ENCODE assay signal across 20 cellular contexts in genomic region chr15:35746121-35746520, GRCh38.
DNase-seq lines count a peak whose midpoint lies in the region; ATAC-seq and TF ChIP-seq lines count a peak whose summit lies in the region.
"Had no signal": no experiment of that assay in that cellular context is flagged by ENCODE, and none has a peak within 500 bp of the region (broad histone marks: within the 10 kb centered on the region; RNA-seq: fewer than 3 reads in every experiment).

No MANE protein-coding gene starts in this region.

- intact Hi-C loops in IMR-90 (cut with micrococcal nuclease) = loop anchor here (10.0 kb wide), 1 partner anchor 461 kb away; no protein-coding TSS in a partner anchor

- no peak overlapping the region for H3K4me3 ChIP-seq in IMR-90 (ENCODE audit: insufficient read depth, low read depth, low read length)
- no peak overlapping the region for H3K4me3 ChIP-seq in cardiac fibroblast (replicated peaks in 1 of 2; ENCODE audit: low read depth in 2 of 2, low read length in 2 of 2)
- H3K4me3 ChIP-seq: colonic mucosa, GM12878, heart left ventricle had no signal

- H3K56ac ChIP-seq in IMR-90 (ENCODE audit: extremely low read depth, insufficient read depth, low read length) = no peak overlapping the region

- no peak overlapping the region for H2BK120ac ChIP-seq in IMR-90 (ENCODE audit: low read depth, low read length)

- TF ChIP-seq CTCF in IMR-90 (conservative IDR thresholded peaks at IDR 0.05; ENCODE audit: low read depth, low read length) = no peak
- no peak for TF ChIP-seq CTCF in cardiac fibroblast (IDR thresholded peaks at IDR 0.05; ENCODE audit: low read depth, low read length)

- H2BK20ac ChIP-seq in IMR-90 (ENCODE audit: low read depth, low read length) = no peak overlapping the region

- dilution Hi-C loops in IMR-90 (cut with HindIII; ENCODE audit: low sequenced_read_pairs, unreplicated experiment) = no loop called here

- H3K4ac ChIP-seq in IMR-90 (ENCODE audit: low read depth, low read length) = no peak overlapping the region

- H3K18ac ChIP-seq in IMR-90 (ENCODE audit: low read depth, low read length) = no peak overlapping the region

- CTCF ChIA-PET in IMR-90 (lab: Yijun Ruan, JAX) = no interaction called here

- H3K79me1 ChIP-seq in IMR-90 (ENCODE audit: low read depth in 1 of 2, low read length in 2 of 2) = no peaks in the 10 kb centered on the region

- H3K14ac ChIP-seq in IMR-90 (replicated peaks; ENCODE audit: low read depth, low read length) = peak overlapping the region; percentile 66; the same call in 1 of the 2 replicates

- DNase-seq in IMR-90 (peak; percentile 77), cardiac fibroblast (ENCODE audit: low read depth in 2 of 2) (peak; percentile 23 to 75), iris pigment epithelial cell (ENCODE audit: low read depth) (peak; percentile 68), UCSD-AML1 (lab: John Stamatoyannopoulos, UW; ENCODE audit: unreplicated experiment) (no peak), midbrain (lab: John Stamatoyannopoulos, UW) (no peak), NCI-H2196 treated with DMSO at 0.1 percent for 48 hours (lab: John Stamatoyannopoulos, UW; ENCODE audit: unreplicated experiment) (no peak)
- DNase-seq: activated CD4-positive, alpha-beta T cell treated with anti-CD3 and anti-CD28 coated beads, Interleukin-2, amount 50 U/mL, for 48 hours; activated T-cell treated with anti-CD3 and anti-CD28 coated beads for 4 hours; Calu3; colonic mucosa; GF-D8; heart left ventricle; naive thymus-derived CD8-positive, alpha-beta T cell; NCI-H1694; NK-92 treated with Interleukin-12 subunit alpha and Interleukin-12 subunit beta, amount 100 ng/mL, for 24 hours; stimulated activated CD8-positive, alpha-beta memory T cell treated with anti-CD3 and anti-CD28 coated beads, Interleukin-4, amount 100 ng/mL, for 48 hours; T-helper 1 cell had no signal

- H2BK5ac ChIP-seq in IMR-90 (ENCODE audit: low read depth, low read length, poor library complexity, severe bottlenecking) = no peak overlapping the region

- TF ChIP-seq RAD21 in IMR-90 (IDR thresholded peaks at IDR 0.05; ENCODE audit: low read length) = no peak

- no peak overlapping the region for H3K9ac ChIP-seq in IMR-90 (ENCODE audit: low read depth, low read length)

- no peak overlapping the region for H3K4me2 ChIP-seq in IMR-90 (ENCODE audit: low read depth, low read length)

- peak overlapping the region; percentile 43; the same call in 1 of the 2 replicates for H3K23ac ChIP-seq in IMR-90 (ENCODE audit: low read depth, low read length)

- H2AFZ ChIP-seq in IMR-90 (replicated peaks; ENCODE audit: low read length, poor library complexity) = peak overlapping the region; percentile 59

- H4K8ac ChIP-seq in IMR-90 (ENCODE audit: low read depth in 2 of 2, low read length in 2 of 2) = no peak overlapping the region

- no peak overlapping the region for H4K91ac ChIP-seq in IMR-90 (ENCODE audit: insufficient read depth, low read depth, low read length)

- in situ Hi-C loops in IMR-90 (cut with MboI; ENCODE audit: low sequenced_read_pairs) = no loop called here

- H2BK15ac ChIP-seq in IMR-90 (ENCODE audit: low read depth, low read length) = no peak overlapping the region

- no peak overlapping the region for H3K27ac ChIP-seq in IMR-90 (ENCODE audit: insufficient read depth, low read length)
- H3K27ac ChIP-seq: colonic mucosa, heart left ventricle, VCaP had no signal

- H2AK9ac ChIP-seq in IMR-90 (replicated peaks; ENCODE audit: low read depth, low read length, poor library complexity) = no peak overlapping the region

- no peaks in the 10 kb centered on the region; the same call in 1 of the 2 replicates for H3K4me1 ChIP-seq in IMR-90 (ENCODE audit: control insufficient read depth, insufficient read depth, low read length)
- H3K4me1 ChIP-seq: colonic mucosa, heart left ventricle had no signal

- H2AK5ac ChIP-seq in IMR-90 (ENCODE audit: low read depth, low read length) = no peak overlapping the region

- no peak for TF ChIP-seq POLR2A in IMR-90 (IDR thresholded peaks at IDR 0.05; ENCODE audit: low read depth, low read length)

- no peaks in the 10 kb centered on the region for H3K9me3 ChIP-seq in IMR-90 (ENCODE audit: control insufficient read depth, insufficient read depth, low read length)
- H3K9me3 ChIP-seq: colonic mucosa had no signal

- H3K9me1 ChIP-seq in IMR-90 (ENCODE audit: insufficient read depth, low read length) = no peaks in the 10 kb centered on the region

- H4K20me1 ChIP-seq in IMR-90 (ENCODE audit: insufficient read depth, low read length) = no peaks in the 10 kb centered on the region

- no peaks in the 10 kb centered on the region for H3K36me3 ChIP-seq in IMR-90 (ENCODE audit: control insufficient read depth, insufficient read depth, low read length)
- H3K36me3 ChIP-seq: colonic mucosa, heart left ventricle had no signal

- no TSS peak for BruUV-seq in IMR-90 (replicated peaks; lab: Mats Ljungman, UMichigan)

- ATAC-seq in IMR-90 (ENCODE audit: low read depth) (peak; percentile 37; the same call in 1 of the 2 replicates), GM18868 (IDR thresholded peaks at IDR 0.05; ENCODE audit: unreplicated experiment) (no peak)
- ATAC-seq: GM12878; naive thymus-derived CD8-positive, alpha-beta T cell had no signal

- POLR2A ChIA-PET in IMR-90 (lab: Charles Lee; ENCODE audit: unreplicated experiment) = no interaction called here

- H3K27me3 ChIP-seq in IMR-90 (ENCODE audit: control insufficient read depth, insufficient read depth, low read length) = no peaks in the 10 kb centered on the region
- H3K27me3 ChIP-seq: colonic mucosa, heart left ventricle had no signal

- no peak overlapping the region for H4K5ac ChIP-seq in IMR-90 (ENCODE audit: low read depth, low read length)

TF ChIP-seq in IMR-90, 13 proteins besides CTCF, POLR2A, EP300 and RAD21:
- TF ChIP-seq, protein P1, sequence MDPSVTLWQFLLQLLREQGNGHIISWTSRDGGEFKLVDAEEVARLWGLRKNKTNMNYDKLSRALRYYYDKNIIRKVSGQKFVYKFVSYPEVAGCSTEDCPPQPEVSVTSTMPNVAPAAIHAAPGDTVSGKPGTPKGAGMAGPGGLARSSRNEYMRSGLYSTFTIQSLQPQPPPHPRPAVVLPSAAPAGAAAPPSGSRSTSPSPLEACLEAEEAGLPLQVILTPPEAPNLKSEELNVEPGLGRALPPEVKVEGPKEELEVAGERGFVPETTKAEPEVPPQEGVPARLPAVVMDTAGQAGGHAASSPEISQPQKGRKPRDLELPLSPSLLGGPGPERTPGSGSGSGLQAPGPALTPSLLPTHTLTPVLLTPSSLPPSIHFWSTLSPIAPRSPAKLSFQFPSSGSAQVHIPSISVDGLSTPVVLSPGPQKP (IDR thresholded peaks at IDR 0.05; ENCODE audit: borderline replicate concordance, low read depth, low read length) = no peak
- TF ChIP-seq NFE2L2 (IDR thresholded peaks at IDR 0.05; ENCODE audit: low read depth, low read length) (no peak), CHD1 (IDR thresholded peaks at IDR 0.05; ENCODE audit: low read depth, low read length) (no peak), RFX5 (IDR thresholded peaks at IDR 0.05; ENCODE audit: low read depth, low read length) (peak; percentile 70), FOS (IDR thresholded peaks at IDR 0.05; ENCODE audit: low read depth, low read length) (no peak), CEBPB (IDR thresholded peaks at IDR 0.05; ENCODE audit: low read depth, low read length) (no peak), MAFK (IDR thresholded peaks at IDR 0.05; ENCODE audit: low read depth, low read length) (no peak)
TF ChIP-seq in IMR-90: peak in this region for 1.

Comparison
In these comparisons a context has a peak if more than half of its experiments do, and no peak if none do; other contexts are left out.
1. DNase-seq: peak in IMR-90 (single experiment), cardiac fibroblast (2 of 2) and iris pigment epithelial cell (single experiment); none in UCSD-AML1 (single experiment), midbrain (single experiment) and NCI-H2196 treated with DMSO at 0.1 percent for 48 hours (single experiment).